In genomic region chr5:138944527-138945322, GRCh38 we compare ENCODE assay signal across 13 cellular contexts.
DNase-seq lines count a peak whose midpoint lies in the region; ATAC-seq and TF ChIP-seq lines count a peak whose summit lies in the region.
"Had no signal": no experiment of that assay in that cellular context is flagged by ENCODE, and none has a peak within 500 bp of the region (broad histone marks: within the 10 kb centered on the region; RNA-seq: fewer than 3 reads in every experiment).

No MANE protein-coding gene starts in this region.

- no peak for ATAC-seq in activated T-cell treated with anti-CD3 and anti-CD28 coated beads, Interleukin-2, amount 50 U/mL, for 4 hours
- ATAC-seq: heart right ventricle had no signal

- peak overlapping the region; percentile 65 for H2BK15ac ChIP-seq in neuronal stem cell (ENCODE audit: low read length)

- H2BK120ac ChIP-seq in neuronal stem cell (ENCODE audit: low read depth, low read length) (peak overlapping the region; percentile 16), trophoblast cell (ENCODE audit: insufficient read depth, low read length, poor library complexity) (no peak overlapping the region)

- H2BK5ac ChIP-seq in neuronal stem cell (ENCODE audit: low read length) (peak overlapping the region; percentile 91), trophoblast cell (ENCODE audit: low read depth, low read length, poor library complexity) (no peak overlapping the region)

- H3K9ac ChIP-seq in neuronal stem cell (ENCODE audit: low read depth, low read length, poor library complexity) (no peak overlapping the region), trophoblast cell (ENCODE audit: low read length) (no peak overlapping the region)

- H3K9me3 ChIP-seq in Peyer's patch (no peaks in the 10 kb centered on the region), neuronal stem cell (replicated peaks in 1 of 2; ENCODE audit: control insufficient read depth in 2 of 2, insufficient read depth in 1 of 2, low read depth in 1 of 2, low read length in 2 of 2) (peaks cover 0 to 5% of the 10 kb centered on the region in 2 donors), trophoblast cell (ENCODE audit: insufficient read depth, low read depth, low read length) (peaks cover 2% of the 10 kb centered on the region), SJCRH30 (replicated peaks) (no peaks in the 10 kb centered on the region)
- H3K9me3 ChIP-seq: heart right ventricle had no signal

- no peak overlapping the region for H4K12ac ChIP-seq in trophoblast cell (ENCODE audit: low read depth, low read length)

- no peaks in the 10 kb centered on the region for H3K27me3 ChIP-seq in Peyer's patch
- H3K27me3 ChIP-seq in neuronal stem cell (ENCODE audit: control insufficient read depth in 3 of 3, insufficient read depth in 3 of 3, low read depth in 1 of 3, low read length in 3 of 3) = no peaks in the 10 kb centered on the region
- H3K27me3 ChIP-seq in trophoblast cell (ENCODE audit: insufficient read depth, low read length) = no peaks in the 10 kb centered on the region
- H3K27me3 ChIP-seq in SJCRH30 = no peaks in the 10 kb centered on the region
- H3K27me3 ChIP-seq: heart right ventricle had no signal

- H3K27ac ChIP-seq in Peyer's patch (no peak overlapping the region), neuronal stem cell (replicated peaks; ENCODE audit: low read length) (no peak overlapping the region), trophoblast cell (ENCODE audit: low read depth, low read length) (no peak overlapping the region), SJCRH30 (no peak overlapping the region)
- H3K27ac ChIP-seq: heart right ventricle had no signal

- H3K14ac ChIP-seq in neuronal stem cell (ENCODE audit: low read length) (peak overlapping the region; percentile 63), trophoblast cell (ENCODE audit: low read length) (no peak overlapping the region)

- no peaks in the 10 kb centered on the region for H3K79me2 ChIP-seq in trophoblast cell (ENCODE audit: control insufficient read depth, insufficient read depth, low read length, poor library complexity)

- H3K23ac ChIP-seq in neuronal stem cell (ENCODE audit: low read depth, low read length, poor library complexity) = peak overlapping the region; percentile 45
- H3K23ac ChIP-seq in trophoblast cell (ENCODE audit: low read length) = no peak overlapping the region

- H3K4me2 ChIP-seq in neuronal stem cell (ENCODE audit: insufficient read depth, low read length, poor library complexity, severe bottlenecking) (no peak overlapping the region), trophoblast cell (ENCODE audit: low read length) (no peak overlapping the region)

- DNase-seq in D341Med (ENCODE audit: low spot score) = peak; percentile 21
- DNase-seq in Peyer's patch = peak in 2 of 3 donors; percentile 37 to 41
- DNase-seq in glomerular visceral epithelial cell (ENCODE audit: extremely low spot score) = peak; percentile 100
- no peak for DNase-seq in neuronal stem cell (ENCODE audit: low spot score)
- no peak for DNase-seq in NCI-H2029 (lab: John Stamatoyannopoulos, UW)
- DNase-seq in trophoblast cell = no peak
- DNase-seq in activated T-cell treated with anti-CD3 and anti-CD28 coated beads, Interleukin-2, amount 50 U/mL, for 4 hours = no peak
- no peak for DNase-seq in SJCRH30
- DNase-seq: activated naive CD4-positive, alpha-beta T cell; heart right ventricle; NCI-H2081 treated with DMSO at 0.1 percent for 48 hours; Right ventricle myocardium superior; T-helper 9 cell had no signal

- H3K79me1 ChIP-seq in neuronal stem cell (ENCODE audit: low read depth, low read length) (peaks cover 7% of the 10 kb centered on the region), trophoblast cell (ENCODE audit: low read length) (no peaks in the 10 kb centered on the region)

- H3K9me3 Mint-ChIP-seq in activated T-cell treated with anti-CD3 and anti-CD28 coated beads, Interleukin-2, amount 50 U/mL, for 4 hours = no peaks in the 10 kb centered on the region

- WGBS in neuronal stem cell (ENCODE audit: extremely low coverage in 2 of 2, insufficient read length in 2 of 2, insufficient replicate concordance in 1 of 2), 2 donors = no CpG with 5 or more reads among the region's 23 CpGs
- WGBS in trophoblast cell (ENCODE audit: extremely low coverage, insufficient coverage, insufficient read length) = no CpG with 5 or more reads among the region's 23 CpGs

- H4K8ac ChIP-seq in neuronal stem cell (ENCODE audit: low read depth, low read length) = no peak overlapping the region
- H4K8ac ChIP-seq in trophoblast cell (ENCODE audit: low read depth, low read length) = no peak overlapping the region

- H2BK12ac ChIP-seq in neuronal stem cell (ENCODE audit: low read length) (no peak overlapping the region), trophoblast cell (ENCODE audit: low read length) (no peak overlapping the region)

- H3K36me3 Mint-ChIP-seq in activated T-cell treated with anti-CD3 and anti-CD28 coated beads, Interleukin-2, amount 50 U/mL, for 4 hours (ENCODE audit: insufficient read depth) = peaks cover 21% of the 10 kb centered on the region

- H4K91ac ChIP-seq in neuronal stem cell (ENCODE audit: low read depth, low read length, poor library complexity) (no peak overlapping the region), trophoblast cell (ENCODE audit: low read depth, low read length) (no peak overlapping the region)

- H2AK5ac ChIP-seq in neuronal stem cell (ENCODE audit: low read depth, low read length) (peak overlapping the region; percentile 79), trophoblast cell (ENCODE audit: low read length) (no peak overlapping the region)

- TF ChIP-seq CTCF in Peyer's patch (IDR thresholded peaks at IDR 0.05) = no peak

- no peak overlapping the region for H3K4me3 Mint-ChIP-seq in activated T-cell treated with anti-CD3 and anti-CD28 coated beads, Interleukin-2, amount 50 U/mL, for 4 hours

- no peak for TF ChIP-seq POLR2A in Peyer's patch (IDR thresholded peaks at IDR 0.05)

- H3K27me3 Mint-ChIP-seq in activated T-cell treated with anti-CD3 and anti-CD28 coated beads, Interleukin-2, amount 50 U/mL, for 4 hours (ENCODE audit: low read depth) = no peaks in the 10 kb centered on the region

- H3K36me3 ChIP-seq in Peyer's patch = peaks cover 0 to 9% (median 0%) of the 10 kb centered on the region in 3 donors
- H3K36me3 ChIP-seq in neuronal stem cell (replicated peaks in 1 of 2; ENCODE audit: control insufficient read depth in 2 of 2, insufficient read depth in 2 of 2, low read length in 2 of 2) = peaks cover 7 to 17% of the 10 kb centered on the region in 2 donors
- peaks cover 3 to 7% of the 10 kb centered on the region in 2 experiments for H3K36me3 ChIP-seq in trophoblast cell (ENCODE audit: control insufficient read depth in 1 of 2, insufficient read depth in 2 of 2, low read length in 2 of 2)
- no peaks in the 10 kb centered on the region for H3K36me3 ChIP-seq in SJCRH30

- peak overlapping the region; percentile 86 for H3K18ac ChIP-seq in neuronal stem cell (ENCODE audit: low read length)
- no peak overlapping the region for H3K18ac ChIP-seq in trophoblast cell (ENCODE audit: low read length)

- H3K4me1 Mint-ChIP-seq in activated T-cell treated with anti-CD3 and anti-CD28 coated beads, Interleukin-2, amount 50 U/mL, for 4 hours (ENCODE audit: low read depth) = peaks cover 5% of the 10 kb centered on the region

- no peaks in the 10 kb centered on the region for H3K4me1 ChIP-seq in Peyer's patch
- H3K4me1 ChIP-seq in neuronal stem cell (ENCODE audit: control insufficient read depth in 2 of 2, insufficient read depth in 1 of 2, low read depth in 1 of 2, low read length in 2 of 2) = peaks cover 32 to 39% of the 10 kb centered on the region in 2 donors
- peaks cover 0 to 2% of the 10 kb centered on the region in 2 experiments for H3K4me1 ChIP-seq in trophoblast cell (ENCODE audit: control insufficient read depth in 1 of 2, insufficient read depth in 2 of 2, low read length in 2 of 2)
- H3K4me1 ChIP-seq in SJCRH30 = no peaks in the 10 kb centered on the region

- H3K4me3 ChIP-seq in Peyer's patch (no peak overlapping the region), neuronal stem cell (ENCODE audit: low read length in 2 of 2) (no peak overlapping the region), trophoblast cell (ENCODE audit: low read depth, low read length) (no peak overlapping the region), SJCRH30 (no peak overlapping the region)
- H3K4me3 ChIP-seq: heart right ventricle had no signal

- H2AFZ ChIP-seq in neuronal stem cell (ENCODE audit: low read length) (no peak overlapping the region), trophoblast cell (ENCODE audit: insufficient read depth, low read length, poor library complexity) (no peak overlapping the region)

- H3K4ac ChIP-seq in neuronal stem cell (ENCODE audit: low read length) = no peak overlapping the region
- H3K4ac ChIP-seq in trophoblast cell (ENCODE audit: low read depth, low read length) = no peak overlapping the region

Comparison
In these comparisons a context has a peak if more than half of its experiments do, and no peak if none do; other contexts are left out.
1. DNase-seq: peak in D341Med (single experiment), Peyer's patch (2 of 3) and glomerular visceral epithelial cell (single experiment); none in neuronal stem cell (single experiment), NCI-H2029 (single experiment), trophoblast cell (0 of 2), activated T-cell treated with anti-CD3 and anti-CD28 coated beads, Interleukin-2, amount 50 U/mL, for 4 hours (single experiment) and SJCRH30 (0 of 2).